8 cellular contexts compared by ENCODE assay signal in the genomic region with DNA sequence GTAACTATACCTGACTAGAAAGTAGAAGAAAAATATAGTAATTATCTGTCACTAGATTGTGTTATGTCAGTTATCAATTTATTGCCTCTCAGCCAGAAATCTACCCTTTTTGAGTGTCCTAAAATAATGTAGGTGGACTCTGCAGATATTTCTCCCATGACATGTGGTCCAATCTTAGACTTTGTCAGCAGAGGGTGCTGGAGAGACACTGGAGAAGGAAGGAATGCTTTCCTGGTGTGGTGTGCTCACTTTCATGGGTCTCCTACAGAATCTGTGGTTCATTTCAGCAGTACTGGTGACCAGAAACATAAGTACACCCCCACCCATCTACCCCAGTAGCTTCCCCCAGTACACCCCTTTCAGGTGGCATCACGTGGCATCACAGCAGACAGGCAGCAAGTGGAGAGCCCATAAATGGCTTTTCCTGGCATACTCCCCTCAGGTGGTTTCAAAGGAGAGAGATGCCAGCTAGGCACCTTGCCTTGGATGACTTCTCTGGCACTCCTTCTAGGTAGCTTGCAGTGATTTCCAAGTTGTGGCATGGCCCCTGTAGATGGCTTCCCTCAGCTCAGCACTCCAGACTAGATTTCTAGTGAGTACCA.
DNase-seq lines count a peak whose midpoint lies in the region; ATAC-seq, FAIRE-seq and TF ChIP-seq lines count a peak whose summit lies in the region.

No MANE protein-coding gene starts in this region.

- DNase-seq in AG04449 (ENCODE audit: low read depth, low spot score), result no peak
- DNase-seq in GM12892 (ENCODE audit: insufficient read length), result no peak
- DNase-seq in RKO (ENCODE audit: low spot score), result peak; percentile 32
- DNase-seq in foreskin melanocyte, result peak; percentile 48
- DNase-seq in NCI-H1092 treated with DMSO at 0.1 percent for 48 hours (lab: John Stamatoyannopoulos, UW), result no peak
- DNase-seq in activated T-cell treated with anti-CD3 and anti-CD28 coated beads for 4 hours, result no peak

- H3K4me3 ChIP-seq in AG04449 (ENCODE audit: low read depth, low read length), result no peak overlapping the region

- POLR2A ChIA-PET in AG04449 (lab: Yijun Ruan, JAX), result no interaction called here

- CTCF ChIA-PET in AG04449 (lab: Yijun Ruan, JAX), result interaction anchor here (1.3 kb wide), 1 partner anchor 10 kb away, joined by 4 read pairs; no protein-coding TSS in a partner anchor

- ATAC-seq in GM18502 (IDR thresholded peaks at IDR 0.05; ENCODE audit: poor library complexity, unreplicated experiment), result no peak
- no peak for ATAC-seq in GM21717 (IDR thresholded peaks at IDR 0.05; ENCODE audit: unreplicated experiment)

- peak; percentile 74 for FAIRE-seq in GM12892 (lab: Jason Lieb, UNC)

- peak; percentile 42 for TF ChIP-seq CTCF in AG04449 (IDR thresholded peaks at IDR 0.05; ENCODE audit: insufficient read depth, low read length, missing control alignments)

- no peak for TF ChIP-seq POLR2A in GM12892 (IDR thresholded peaks at IDR 0.05; ENCODE audit: low read depth, low read length)

Comparison
In these comparisons a context has a peak if more than half of its experiments do, and no peak if none do; other contexts are left out.
1. DNase-seq: peak in RKO (single experiment) and foreskin melanocyte (single experiment); none in AG04449 (single experiment), GM12892 (single experiment), NCI-H1092 treated with DMSO at 0.1 percent for 48 hours (single experiment) and activated T-cell treated with anti-CD3 and anti-CD28 coated beads for 4 hours (single experiment).